In genomic region chr3:36944012-36944640, GRCh38 we compare ENCODE assay signal across 1 cellular context.
TF ChIP-seq lines count a peak whose summit lies in the region.

No MANE protein-coding gene starts in this region.

TF ChIP-seq in endothelial cell of umbilical vein, 7 proteins besides CTCF, POLR2A, EP300 and RAD21:
- TF ChIP-seq POLR2AphosphoS5 (IDR thresholded peaks at IDR 0.05; ENCODE audit: insufficient read depth, low read depth, low read length): no peak
- TF ChIP-seq MAX (IDR thresholded peaks at IDR 0.05; ENCODE audit: insufficient read depth, insufficient read length): no peak
- no peak for TF ChIP-seq MYC (IDR thresholded peaks at IDR 0.05; ENCODE audit: low read depth, low read length)
- no peak for TF ChIP-seq GATA2 (IDR thresholded peaks at IDR 0.05; ENCODE audit: insufficient read depth, insufficient read length, low read depth, low read length)
- TF ChIP-seq FOS (IDR thresholded peaks at IDR 0.05; ENCODE audit: borderline replicate concordance, insufficient read depth, low read length): no peak
- no peak for TF ChIP-seq EZH2 (IDR thresholded peaks at IDR 0.05; ENCODE audit: borderline replicate concordance, low read depth, low read length, severe bottlenecking)
